ENCODE assay signal across 8 cellular contexts in genomic region chr9:69421908-69422801, GRCh38.
DNase-seq lines count a peak whose midpoint lies in the region; ATAC-seq and TF ChIP-seq lines count a peak whose summit lies in the region.

No MANE protein-coding gene starts in this region.

- H3K9me3 ChIP-seq in CD8-positive, alpha-beta T cell (ENCODE audit: low read length), result no peaks in the 10 kb centered on the region
- H3K9me3 ChIP-seq in T-helper 17 cell (ENCODE audit: control insufficient read depth, low read length, poor library complexity, severe bottlenecking) (no peaks in the 10 kb centered on the region), spleen (no peaks in the 10 kb centered on the region)

- H3K4me3 ChIP-seq in CD8-positive, alpha-beta T cell (ENCODE audit: low read depth, low read length), result no peak overlapping the region
- H3K4me3 ChIP-seq in spleen, result no peak overlapping the region

- no peak overlapping the region for H3K27ac Mint-ChIP-seq in CD8-positive, alpha-beta T cell
- H3K27ac Mint-ChIP-seq in T-helper 17 cell (no peak overlapping the region), MCF 10A (ENCODE audit: low read depth, unreplicated experiment) (no peak overlapping the region)

- H3K27ac ChIP-seq in CD8-positive, alpha-beta T cell (ENCODE audit: low read depth, low read length), result no peak overlapping the region
- no peak overlapping the region for H3K27ac ChIP-seq in spleen

- CTCF ChIA-PET in CD8-positive, alpha-beta T cell (lab: Charles Lee), result interaction anchor here (0.6 to 5.9 kb wide), 26 partner anchors 8 to 689 kb away, joined by 3 to 42 read pairs (median 4); partner anchors contain the start of gene FXN
- CTCF ChIA-PET in MCF 10A (lab: Yijun Ruan, JAX), result interaction anchor here (0.5 to 6.9 kb wide), 95 partner anchors 8 to 1181 kb away, joined by 3 to 97 read pairs (median 4); partner anchors contain the start of genes APBA1 and FXN

- peak; percentile 63 for TF ChIP-seq CTCF in CD8-positive, alpha-beta T cell (IDR thresholded peaks at IDR 0.05)
- TF ChIP-seq CTCF in MCF 10A (IDR thresholded peaks at IDR 0.05; ENCODE audit: unreplicated experiment) (peak; percentile 78), spleen (IDR thresholded peaks at IDR 0.05 in 8 of 11, conservative IDR thresholded peaks at IDR 0.05 in 3 of 11) (peak; percentile 47 to 83 (median 77))

- H3K36me3 Mint-ChIP-seq in CD8-positive, alpha-beta T cell, result no peaks in the 10 kb centered on the region
- H3K36me3 Mint-ChIP-seq in T-helper 17 cell (ENCODE audit: low read depth), result no peaks in the 10 kb centered on the region
- no peaks in the 10 kb centered on the region for H3K36me3 Mint-ChIP-seq in MCF 10A (ENCODE audit: insufficient read depth, unreplicated experiment)

- no peak overlapping the region for H3K4me3 Mint-ChIP-seq in CD8-positive, alpha-beta T cell
- no peak overlapping the region for H3K4me3 Mint-ChIP-seq in T-helper 17 cell
- no peak overlapping the region for H3K4me3 Mint-ChIP-seq in MCF 10A (ENCODE audit: unreplicated experiment)

- ATAC-seq in CD8-positive, alpha-beta T cell, result no peak
- ATAC-seq in GM21515 (IDR thresholded peaks at IDR 0.05; ENCODE audit: unreplicated experiment) (peak; percentile 67), T-helper 17 cell (peak; percentile 74), GM19452 (IDR thresholded peaks at IDR 0.05; ENCODE audit: unreplicated experiment) (no peak)

- no peaks in the 10 kb centered on the region for H3K36me3 ChIP-seq in CD8-positive, alpha-beta T cell (ENCODE audit: insufficient read depth, low read length)
- no peaks in the 10 kb centered on the region for H3K36me3 ChIP-seq in spleen

- H3K9me3 Mint-ChIP-seq in CD8-positive, alpha-beta T cell, result no peaks in the 10 kb centered on the region
- H3K9me3 Mint-ChIP-seq in MCF 10A (ENCODE audit: unreplicated experiment), result no peaks in the 10 kb centered on the region

- 56 to 62% (median 60%) methylated on average over 16 of the region's 16 CpGs for WGBS in spleen, 5 donors

- POLR2A ChIA-PET in CD8-positive, alpha-beta T cell (lab: Charles Lee), result no interaction called here
- POLR2A ChIA-PET in MCF 10A (lab: Yijun Ruan, JAX), result interaction anchor here (0.6 kb wide), 2 partner anchors 240 to 671 kb away, joined by 3 read pairs; no protein-coding TSS in a partner anchor

- peak in 6 of 7 experiments; percentile 6 to 55 (median 30) for DNase-seq in CD8-positive, alpha-beta T cell
- peak; percentile 72 for DNase-seq in NCI-H1105 treated with DMSO at 0.1 percent for 48 hours (lab: John Stamatoyannopoulos, UW)
- DNase-seq in T-helper 17 cell, result peak in 1 of 3 donors; percentile 33
- peak; percentile 71 for DNase-seq in MCF 10A (ENCODE audit: unreplicated experiment)
- peak; percentile 84 for DNase-seq in iPS-NIHi11 (ENCODE audit: low spot score)
- no peak for DNase-seq in spleen

- intact Hi-C loops in CD8-positive, alpha-beta T cell (cut with DNase I, micrococcal nuclease), result loop anchor here (2.0 kb wide), 4 partner anchors 127 to 689 kb away; no protein-coding TSS in a partner anchor
- intact Hi-C loops in MCF 10A (cut with micrococcal nuclease) (loop anchor here (2.0 to 10.0 kb wide), 7 partner anchors 127 to 1183 kb away; partner anchors contain the start of gene APBA1), spleen (cut with DNase I; ENCODE audit: low total_unique reads) (loop anchor here (10.0 kb wide), 2 partner anchors 123 to 493 kb away; no protein-coding TSS in a partner anchor)

- no TSS peak for BruUV-seq in MCF 10A (replicated peaks; lab: Mats Ljungman, UMichigan)

- H3K27me3 ChIP-seq in CD8-positive, alpha-beta T cell (ENCODE audit: insufficient read depth, low read length), result no peaks in the 10 kb centered on the region
- H3K27me3 ChIP-seq in spleen (replicated peaks in 1 of 7), result peaks cover 0 to 20% (median 0%) of the 10 kb centered on the region in 7 donors

- H3K4me1 Mint-ChIP-seq in CD8-positive, alpha-beta T cell (ENCODE audit: low read depth), result no peaks in the 10 kb centered on the region
- H3K4me1 Mint-ChIP-seq in T-helper 17 cell, result peaks cover 8% of the 10 kb centered on the region
- H3K4me1 Mint-ChIP-seq in MCF 10A (ENCODE audit: insufficient read depth, unreplicated experiment), result no peaks in the 10 kb centered on the region

- no peak for TF ChIP-seq POLR2A in spleen (IDR thresholded peaks at IDR 0.05)

- peaks cover 18% of the 10 kb centered on the region for H3K27me3 Mint-ChIP-seq in CD8-positive, alpha-beta T cell (ENCODE audit: low read depth)
- H3K27me3 Mint-ChIP-seq in T-helper 17 cell (peaks cover 27% of the 10 kb centered on the region), MCF 10A (ENCODE audit: insufficient read depth, unreplicated experiment) (peaks cover 26% of the 10 kb centered on the region)

- H3K4me1 ChIP-seq in CD8-positive, alpha-beta T cell (ENCODE audit: insufficient read depth, low read length), result no peaks in the 10 kb centered on the region
- H3K4me1 ChIP-seq in spleen, result no peaks in the 10 kb centered on the region

Comparison
In these comparisons a context has a peak if more than half of its experiments do, and no peak if none do; other contexts are left out.
1. ATAC-seq: peak in GM21515 (single experiment) and T-helper 17 cell (single experiment); none in CD8-positive, alpha-beta T cell (single experiment) and GM19452 (single experiment).
2. Peak in every context shown above with its lines, with median percentiles within 50 percentile points of each other: CTCF ChIP-seq.